14 cellular contexts compared by ENCODE assay signal in genomic region chr19:18559685-18560084, GRCh38. TPM values are rescaled to one million over a fixed set of nuclear protein-coding genes. Genes with fewer than 3 reads are reported as not detected.
DNase-seq lines count a peak whose midpoint lies in the region; ATAC-seq and TF ChIP-seq lines count a peak whose summit lies in the region.
"Had no signal": no experiment of that assay in that cellular context is flagged by ENCODE, and none has a peak within 500 bp of the region (broad histone marks: within the 10 kb centered on the region; RNA-seq: fewer than 3 reads in every experiment).

No MANE protein-coding gene starts in this region.

- H3K27me3 ChIP-seq in iPS-15b (ENCODE audit: control insufficient read depth, insufficient read depth, low read length) (no peaks in the 10 kb centered on the region), subcutaneous abdominal adipose tissue (ENCODE audit: control insufficient read depth in 5 of 5, insufficient read depth in 4 of 5, low read length in 5 of 5) (no peaks in the 10 kb centered on the region)

- intact Hi-C loops in activated naive CD4-positive, alpha-beta T cell treated with anti-CD3 and anti-CD28 coated beads for 36 hours (cut with micrococcal nuclease), result no loop called here

- H3K9me3 Mint-ChIP-seq in activated naive CD4-positive, alpha-beta T cell treated with anti-CD3 and anti-CD28 coated beads for 36 hours, result no peaks in the 10 kb centered on the region
- H3K9me3 Mint-ChIP-seq in WTC11, result no peaks in the 10 kb centered on the region

- no peak overlapping the region for H3K4me3 ChIP-seq in iPS-15b (ENCODE audit: low read depth, low read length)
- no peak overlapping the region for H3K4me3 ChIP-seq in subcutaneous abdominal adipose tissue (ENCODE audit: low read depth in 1 of 5, low read length in 5 of 5)

- peaks cover 24% of the 10 kb centered on the region for H3K4me1 Mint-ChIP-seq in activated naive CD4-positive, alpha-beta T cell treated with anti-CD3 and anti-CD28 coated beads for 36 hours (ENCODE audit: low read depth)
- peaks cover 8% of the 10 kb centered on the region for H3K4me1 Mint-ChIP-seq in WTC11

- H3K9ac ChIP-seq in iPS-15b (ENCODE audit: low read depth, low read length), result peak overlapping the region; percentile 60
- peak overlapping the region in 2 of 5 donors; percentile 9 to 62 for H3K9ac ChIP-seq in subcutaneous abdominal adipose tissue (ENCODE audit: low read length in 5 of 5)
- H3K9ac ChIP-seq: parathyroid adenoma had no signal

- H3K9me3 ChIP-seq in iPS-15b (ENCODE audit: control insufficient read depth, insufficient read depth, low read length) (no peaks in the 10 kb centered on the region), subcutaneous abdominal adipose tissue (ENCODE audit: control insufficient read depth in 5 of 5, low read length in 5 of 5) (no peaks in the 10 kb centered on the region)

- H3K4me1 ChIP-seq in iPS-15b (ENCODE audit: control insufficient read depth, insufficient read depth, low read length) (peaks cover 3% of the 10 kb centered on the region), subcutaneous abdominal adipose tissue (ENCODE audit: control insufficient read depth in 5 of 5, insufficient read depth in 5 of 5, low read length in 5 of 5) (peaks cover 2 to 33% (median 32%) of the 10 kb centered on the region in 5 donors)
- H3K4me1 ChIP-seq: parathyroid adenoma had no signal

- H3K27ac Mint-ChIP-seq in activated naive CD4-positive, alpha-beta T cell treated with anti-CD3 and anti-CD28 coated beads for 36 hours, result peak overlapping the region; percentile 46
- no peak overlapping the region for H3K27ac Mint-ChIP-seq in WTC11

- H3K27me3 Mint-ChIP-seq in activated naive CD4-positive, alpha-beta T cell treated with anti-CD3 and anti-CD28 coated beads for 36 hours (ENCODE audit: low read depth), result no peaks in the 10 kb centered on the region
- H3K27me3 Mint-ChIP-seq in WTC11 (ENCODE audit: low read depth), result no peaks in the 10 kb centered on the region

- POLR2A ChIA-PET in WTC11 (lab: Charles Lee), result no interaction called here

- H3K36me3 ChIP-seq in iPS-15b (ENCODE audit: control insufficient read depth, insufficient read depth, low read length), result peaks cover 17% of the 10 kb centered on the region
- H3K36me3 ChIP-seq in subcutaneous abdominal adipose tissue (ENCODE audit: control insufficient read depth in 5 of 5, insufficient read depth in 5 of 5, low read length in 5 of 5), result peaks cover 0 to 30% (median 13%) of the 10 kb centered on the region in 5 donors

- H3K27ac ChIP-seq in subcutaneous abdominal adipose tissue (ENCODE audit: low read depth, low read length), result peak overlapping the region; percentile 61
- H3K27ac ChIP-seq: parathyroid adenoma had no signal

- H3K36me3 Mint-ChIP-seq in activated naive CD4-positive, alpha-beta T cell treated with anti-CD3 and anti-CD28 coated beads for 36 hours (ENCODE audit: low read depth), result peaks cover 15% of the 10 kb centered on the region
- peaks cover 23% of the 10 kb centered on the region for H3K36me3 Mint-ChIP-seq in WTC11

- no peak for ATAC-seq in WTC11
- no peak for ATAC-seq in esophagus mucosa
- no peak for ATAC-seq in GM21528 (IDR thresholded peaks at IDR 0.05; ENCODE audit: low FRiP score, unreplicated experiment)

- TF ChIP-seq CTCF in WTC11 (IDR thresholded peaks at IDR 0.05), result no peak

- no peak for DNase-seq in activated naive CD4-positive, alpha-beta T cell treated with anti-CD3 and anti-CD28 coated beads for 36 hours
- DNase-seq in activated naive CD4-positive, alpha-beta T cell (lab: John Stamatoyannopoulos, UW), result no peak
- DNase-seq in WTC11 (ENCODE audit: low spot score) (no peak), GOT3 (lab: John Stamatoyannopoulos, UW) (no peak)
- DNase-seq: activated CD8-positive, alpha-beta memory T cell treated with anti-CD3 and anti-CD28 coated beads, Interleukin-2, amount 50 U/mL, for 48 hours; AML-193; NCI-H146; NCI-H69; stimulated activated CD4-positive, alpha-beta T cell treated with anti-CD3 and anti-CD28 coated beads, Interleukin-4, amount 100 ng/mL, for 24 hours had no signal

- CTCF ChIA-PET in activated naive CD4-positive, alpha-beta T cell treated with anti-CD3 and anti-CD28 coated beads for 36 hours (lab: Charles Lee), result interaction anchor here (3.7 to 5.0 kb wide), 2 partner anchors 16 to 39 kb away, joined by 12 to 26 read pairs; partner anchors contain the start of genes ELL and FKBP8
- CTCF ChIA-PET in WTC11 (lab: Charles Lee), result interaction anchor here (0.6 to 0.7 kb wide), 2 partner anchors 30 to 98 kb away, joined by 3 read pairs; no protein-coding TSS in a partner anchor

- peak overlapping the region; percentile 93 for H3K4me3 Mint-ChIP-seq in activated naive CD4-positive, alpha-beta T cell treated with anti-CD3 and anti-CD28 coated beads for 36 hours
- H3K4me3 Mint-ChIP-seq in WTC11, result peak overlapping the region; percentile 14; the same call in 1 of the 2 replicates

TF ChIP-seq in WTC11, 78 proteins besides CTCF, POLR2A, EP300 and RAD21 (continues in another document):
- no peak for TF ChIP-seq JUN (CRISPR knock-in tag; IDR thresholded peaks at IDR 0.05)
- TF ChIP-seq, protein P1, sequence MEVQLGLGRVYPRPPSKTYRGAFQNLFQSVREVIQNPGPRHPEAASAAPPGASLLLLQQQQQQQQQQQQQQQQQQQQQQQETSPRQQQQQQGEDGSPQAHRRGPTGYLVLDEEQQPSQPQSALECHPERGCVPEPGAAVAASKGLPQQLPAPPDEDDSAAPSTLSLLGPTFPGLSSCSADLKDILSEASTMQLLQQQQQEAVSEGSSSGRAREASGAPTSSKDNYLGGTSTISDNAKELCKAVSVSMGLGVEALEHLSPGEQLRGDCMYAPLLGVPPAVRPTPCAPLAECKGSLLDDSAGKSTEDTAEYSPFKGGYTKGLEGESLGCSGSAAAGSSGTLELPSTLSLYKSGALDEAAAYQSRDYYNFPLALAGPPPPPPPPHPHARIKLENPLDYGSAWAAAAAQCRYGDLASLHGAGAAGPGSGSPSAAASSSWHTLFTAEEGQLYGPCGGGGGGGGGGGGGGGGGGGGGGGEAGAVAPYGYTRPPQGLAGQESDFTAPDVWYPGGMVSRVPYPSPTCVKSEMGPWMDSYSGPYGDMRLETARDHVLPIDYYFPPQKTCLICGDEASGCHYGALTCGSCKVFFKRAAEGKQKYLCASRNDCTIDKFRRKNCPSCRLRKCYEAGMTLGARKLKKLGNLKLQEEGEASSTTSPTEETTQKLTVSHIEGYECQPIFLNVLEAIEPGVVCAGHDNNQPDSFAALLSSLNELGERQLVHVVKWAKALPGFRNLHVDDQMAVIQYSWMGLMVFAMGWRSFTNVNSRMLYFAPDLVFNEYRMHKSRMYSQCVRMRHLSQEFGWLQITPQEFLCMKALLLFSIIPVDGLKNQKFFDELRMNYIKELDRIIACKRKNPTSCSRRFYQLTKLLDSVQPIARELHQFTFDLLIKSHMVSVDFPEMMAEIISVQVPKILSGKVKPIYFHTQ (CRISPR knock-in tag; IDR thresholded peaks at IDR 0.05), result no peak
- TF ChIP-seq, protein P2, sequence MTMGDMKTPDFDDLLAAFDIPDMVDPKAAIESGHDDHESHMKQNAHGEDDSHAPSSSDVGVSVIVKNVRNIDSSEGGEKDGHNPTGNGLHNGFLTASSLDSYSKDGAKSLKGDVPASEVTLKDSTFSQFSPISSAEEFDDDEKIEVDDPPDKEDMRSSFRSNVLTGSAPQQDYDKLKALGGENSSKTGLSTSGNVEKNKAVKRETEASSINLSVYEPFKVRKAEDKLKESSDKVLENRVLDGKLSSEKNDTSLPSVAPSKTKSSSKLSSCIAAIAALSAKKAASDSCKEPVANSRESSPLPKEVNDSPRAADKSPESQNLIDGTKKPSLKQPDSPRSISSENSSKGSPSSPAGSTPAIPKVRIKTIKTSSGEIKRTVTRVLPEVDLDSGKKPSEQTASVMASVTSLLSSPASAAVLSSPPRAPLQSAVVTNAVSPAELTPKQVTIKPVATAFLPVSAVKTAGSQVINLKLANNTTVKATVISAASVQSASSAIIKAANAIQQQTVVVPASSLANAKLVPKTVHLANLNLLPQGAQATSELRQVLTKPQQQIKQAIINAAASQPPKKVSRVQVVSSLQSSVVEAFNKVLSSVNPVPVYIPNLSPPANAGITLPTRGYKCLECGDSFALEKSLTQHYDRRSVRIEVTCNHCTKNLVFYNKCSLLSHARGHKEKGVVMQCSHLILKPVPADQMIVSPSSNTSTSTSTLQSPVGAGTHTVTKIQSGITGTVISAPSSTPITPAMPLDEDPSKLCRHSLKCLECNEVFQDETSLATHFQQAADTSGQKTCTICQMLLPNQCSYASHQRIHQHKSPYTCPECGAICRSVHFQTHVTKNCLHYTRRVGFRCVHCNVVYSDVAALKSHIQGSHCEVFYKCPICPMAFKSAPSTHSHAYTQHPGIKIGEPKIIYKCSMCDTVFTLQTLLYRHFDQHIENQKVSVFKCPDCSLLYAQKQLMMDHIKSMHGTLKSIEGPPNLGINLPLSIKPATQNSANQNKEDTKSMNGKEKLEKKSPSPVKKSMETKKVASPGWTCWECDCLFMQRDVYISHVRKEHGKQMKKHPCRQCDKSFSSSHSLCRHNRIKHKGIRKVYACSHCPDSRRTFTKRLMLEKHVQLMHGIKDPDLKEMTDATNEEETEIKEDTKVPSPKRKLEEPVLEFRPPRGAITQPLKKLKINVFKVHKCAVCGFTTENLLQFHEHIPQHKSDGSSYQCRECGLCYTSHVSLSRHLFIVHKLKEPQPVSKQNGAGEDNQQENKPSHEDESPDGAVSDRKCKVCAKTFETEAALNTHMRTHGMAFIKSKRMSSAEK (CRISPR knock-in tag; IDR thresholded peaks at IDR 0.05; ENCODE audit: borderline replicate concordance), result no peak

RNA-seq across cellular contexts. Expression of gene KXD1, which starts 2.0 kb away (rescaled TPM):
- total RNA-seq in activated naive CD4-positive, alpha-beta T cell treated with anti-CD3 and anti-CD28 coated beads for 36 hours, result 10 to 100 TPM; 86.7 TPM
- total RNA-seq in WTC11 (2021) (136 to 155 TPM (median 154 TPM) in 3 replicates), esophagus mucosa (60.2 TPM)

RNA-seq across cellular contexts. Expression of gene UBA52, which starts 12.0 kb away (rescaled TPM):
- 1,000 to 10,000 TPM; 1,997 to 2,122 TPM for total RNA-seq in activated naive CD4-positive, alpha-beta T cell treated with anti-CD3 and anti-CD28 coated beads for 36 hours
- total RNA-seq in WTC11 (2021), result 1,300 to 1,361 TPM (median 1,328 TPM) in 3 replicates
- 1,224 TPM for total RNA-seq in esophagus mucosa

RNA-seq across cellular contexts. Expression of gene FKBP8, which starts 16.3 kb away (rescaled TPM):
- 100 to 1,000 TPM; 161 to 163 TPM for total RNA-seq in activated naive CD4-positive, alpha-beta T cell treated with anti-CD3 and anti-CD28 coated beads for 36 hours
- total RNA-seq in WTC11 (2021) (345 to 423 TPM (median 410 TPM) in 3 replicates), esophagus mucosa (125 TPM)

RNA-seq across cellular contexts. Expression of gene REX1BD, which starts 28.9 kb away (rescaled TPM):
- total RNA-seq in activated naive CD4-positive, alpha-beta T cell treated with anti-CD3 and anti-CD28 coated beads for 36 hours, result 10 to 100 TPM; 62.9 to 68.5 TPM
- total RNA-seq in WTC11 (2021) (90.2 to 107 TPM (median 99.0 TPM) in 3 replicates), esophagus mucosa (41.3 TPM)

RNA-seq across cellular contexts. Expression of gene ELL, which starts 37.8 kb away (rescaled TPM):
- total RNA-seq in activated naive CD4-positive, alpha-beta T cell treated with anti-CD3 and anti-CD28 coated beads for 36 hours, result 10 to 100 TPM; 14.1 TPM
- total RNA-seq in WTC11 (2021) (11.6 to 17.3 TPM (median 13.1 TPM) in 3 replicates), esophagus mucosa (7.5 TPM)
